Comparison of ENCODE assay signal across 10 cellular contexts in the genomic region with DNA sequence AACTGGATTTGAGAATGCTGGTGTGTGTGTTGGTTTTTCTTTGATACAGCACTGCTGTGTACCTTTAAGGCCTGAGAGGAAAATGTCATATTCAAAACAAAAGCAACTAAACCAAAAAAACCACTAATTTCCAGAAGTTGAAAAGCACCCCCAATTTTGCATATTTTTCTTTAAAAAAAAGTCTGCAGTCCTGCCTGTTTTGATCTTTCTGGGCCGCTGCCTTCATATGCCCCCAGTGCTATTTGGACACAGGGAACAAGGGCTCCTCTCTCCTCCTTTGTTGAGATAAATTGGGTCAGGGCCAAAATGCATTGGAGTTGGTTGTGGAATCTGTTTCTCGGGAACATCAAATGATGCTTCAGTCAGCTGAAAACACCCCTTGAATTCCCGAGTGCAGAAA. TPM values are rescaled to one million over a fixed set of nuclear protein-coding genes. Genes with fewer than 3 reads are reported as not detected.
DNase-seq lines count a peak whose midpoint lies in the region; ATAC-seq and TF ChIP-seq lines count a peak whose summit lies in the region.
"Had no signal": no experiment of that assay in that cellular context is flagged by ENCODE, and none has a peak within 500 bp of the region (broad histone marks: within the 10 kb centered on the region; RNA-seq: fewer than 3 reads in every experiment).

No MANE protein-coding gene starts in this region.

- H3K27ac ChIP-seq in uterus: no peak overlapping the region

- no peak for DNase-seq in activated CD4-positive, alpha-beta T cell treated with anti-CD3 and anti-CD28 coated beads, Interleukin-2, amount 10 ng/mL, durations not matched to agents 7 days and 5 days
- no peak for DNase-seq in activated CD4-positive, alpha-beta T cell treated with anti-CD3 and anti-CD28 coated beads for 4 hours
- DNase-seq in stimulated activated effector memory CD8-positive, alpha-beta T cell treated with anti-CD3 and anti-CD28 coated beads, Interleukin-12 subunit alpha, Interleukin-12 subunit beta, amount 100 ng/mL, for 72 hours (ENCODE audit: low spot score in 2 of 2): no peak
- DNase-seq in NCI-H2196 (lab: John Stamatoyannopoulos, UW; ENCODE audit: unreplicated experiment) (no peak), uterus (no peak)
- DNase-seq in activated CD4-positive, alpha-beta T cell treated with anti-CD3 and anti-CD28 coated beads, Interleukin-2, amount 50 U/mL, for 48 hours: no peak
- DNase-seq: 8988T, NCI-H510A had no signal

- no peak overlapping the region for H3K4me3 Mint-ChIP-seq in activated CD4-positive, alpha-beta T cell treated with anti-CD3 and anti-CD28 coated beads, Interleukin-2, amount 10 ng/mL, durations not matched to agents 7 days and 5 days
- H3K4me3 Mint-ChIP-seq in IgD-negative memory B cell: peak overlapping the region; percentile 21 to 79 (median 76)
- H3K4me3 Mint-ChIP-seq in stimulated activated effector memory CD8-positive, alpha-beta T cell treated with anti-CD3 and anti-CD28 coated beads, Interleukin-12 subunit alpha, Interleukin-12 subunit beta, amount 100 ng/mL, for 72 hours: no peak overlapping the region

- peaks cover 15% of the 10 kb centered on the region for H3K4me1 Mint-ChIP-seq in activated CD4-positive, alpha-beta T cell treated with anti-CD3 and anti-CD28 coated beads, Interleukin-2, amount 10 ng/mL, durations not matched to agents 7 days and 5 days
- H3K4me1 Mint-ChIP-seq in IgD-negative memory B cell: peaks cover 19 to 57% (median 46%) of the 10 kb centered on the region in 3 donors
- peaks cover 23% of the 10 kb centered on the region for H3K4me1 Mint-ChIP-seq in stimulated activated effector memory CD8-positive, alpha-beta T cell treated with anti-CD3 and anti-CD28 coated beads, Interleukin-12 subunit alpha, Interleukin-12 subunit beta, amount 100 ng/mL, for 72 hours

- H3K27me3 ChIP-seq in uterus: no peaks in the 10 kb centered on the region

- H3K4me1 ChIP-seq in uterus: no peaks in the 10 kb centered on the region

- peak; percentile 60 for ATAC-seq in HG02623 (IDR thresholded peaks at IDR 0.05; ENCODE audit: unreplicated experiment)
- ATAC-seq in stimulated activated effector memory CD8-positive, alpha-beta T cell treated with anti-CD3 and anti-CD28 coated beads, Interleukin-12 subunit alpha, Interleukin-12 subunit beta, amount 100 ng/mL, for 72 hours: no peak

- no peaks in the 10 kb centered on the region for H3K36me3 ChIP-seq in uterus

- H3K4me3 ChIP-seq in uterus: no peak overlapping the region

- H3K9me3 ChIP-seq in uterus: no peaks in the 10 kb centered on the region

- no peak for TF ChIP-seq POLR2A in uterus (IDR thresholded peaks at IDR 0.05)

- no peaks in the 10 kb centered on the region for H3K27me3 Mint-ChIP-seq in activated CD4-positive, alpha-beta T cell treated with anti-CD3 and anti-CD28 coated beads, Interleukin-2, amount 10 ng/mL, durations not matched to agents 7 days and 5 days
- H3K27me3 Mint-ChIP-seq in IgD-negative memory B cell: no peaks in the 10 kb centered on the region

- H3K36me3 Mint-ChIP-seq in activated CD4-positive, alpha-beta T cell treated with anti-CD3 and anti-CD28 coated beads, Interleukin-2, amount 10 ng/mL, durations not matched to agents 7 days and 5 days (ENCODE audit: low read depth): no peaks in the 10 kb centered on the region
- peaks cover 2% of the 10 kb centered on the region for H3K36me3 Mint-ChIP-seq in IgD-negative memory B cell
- H3K36me3 Mint-ChIP-seq in stimulated activated effector memory CD8-positive, alpha-beta T cell treated with anti-CD3 and anti-CD28 coated beads, Interleukin-12 subunit alpha, Interleukin-12 subunit beta, amount 100 ng/mL, for 72 hours: peaks cover 58% of the 10 kb centered on the region

- peak overlapping the region; percentile 16 for H3K27ac Mint-ChIP-seq in activated CD4-positive, alpha-beta T cell treated with anti-CD3 and anti-CD28 coated beads, Interleukin-2, amount 10 ng/mL, durations not matched to agents 7 days and 5 days
- H3K27ac Mint-ChIP-seq in IgD-negative memory B cell: peak overlapping the region; percentile 26 to 95 (median 47)
- peak overlapping the region; percentile 68 for H3K27ac Mint-ChIP-seq in stimulated activated effector memory CD8-positive, alpha-beta T cell treated with anti-CD3 and anti-CD28 coated beads, Interleukin-12 subunit alpha, Interleukin-12 subunit beta, amount 100 ng/mL, for 72 hours

- TF ChIP-seq CTCF in uterus (IDR thresholded peaks at IDR 0.05): no peak

- intact Hi-C loops in uterus (cut with DNase I; ENCODE audit: low total_unique reads): no loop called here

- no peaks in the 10 kb centered on the region for H3K9me3 Mint-ChIP-seq in activated CD4-positive, alpha-beta T cell treated with anti-CD3 and anti-CD28 coated beads, Interleukin-2, amount 10 ng/mL, durations not matched to agents 7 days and 5 days
- peaks cover 0 to 4% (median 0%) of the 10 kb centered on the region in 3 donors for H3K9me3 Mint-ChIP-seq in IgD-negative memory B cell
- no peaks in the 10 kb centered on the region for H3K9me3 Mint-ChIP-seq in stimulated activated effector memory CD8-positive, alpha-beta T cell treated with anti-CD3 and anti-CD28 coated beads, Interleukin-12 subunit alpha, Interleukin-12 subunit beta, amount 100 ng/mL, for 72 hours

- POLR2A ChIA-PET in activated CD4-positive, alpha-beta T cell treated with anti-CD3 and anti-CD28 coated beads, Interleukin-2, amount 10 ng/mL, durations not matched to agents 7 days and 5 days (lab: Charles Lee): no interaction called here

- CTCF ChIA-PET in activated CD4-positive, alpha-beta T cell treated with anti-CD3 and anti-CD28 coated beads, Interleukin-2, amount 10 ng/mL, durations not matched to agents 7 days and 5 days (lab: Charles Lee): interaction anchor here (0.6 to 2.1 kb wide), 2 partner anchors 57 to 114 kb away, joined by 3 to 14 read pairs; no protein-coding TSS in a partner anchor

RNA-seq across cellular contexts. Expression of a gene that starts 26.9 kb away (rescaled TPM):
- total RNA-seq in activated CD4-positive, alpha-beta T cell treated with anti-CD3 and anti-CD28 coated beads, Interleukin-2, amount 10 ng/mL, durations not matched to agents 7 days and 5 days: 1 to 10 TPM; 3.9 to 4.0 TPM
- 5.0 TPM for polyA plus RNA-seq in IgD-negative memory B cell
- 10 to 100 TPM in 1 of 4 donors, 1 to 10 TPM in 2, not detected in 1; 1.5 to 11.0 (median 4.4) TPM for total RNA-seq in uterus

Comparison
In these comparisons a context has a peak if more than half of its experiments do, and no peak if none do; other contexts are left out.
1. H3K27ac Mint-ChIP-seq: peak in every context shown above with its lines; median percentile 68 in stimulated activated effector memory CD8-positive, alpha-beta T cell treated with anti-CD3 and anti-CD28 coated beads, Interleukin-12 subunit alpha, Interleukin-12 subunit beta, amount 100 ng/mL, for 72 hours; 47 in IgD-negative memory B cell; 16 in activated CD4-positive, alpha-beta T cell treated with anti-CD3 and anti-CD28 coated beads, Interleukin-2, amount 10 ng/mL, durations not matched to agents 7 days and 5 days.
2. H3K4me3 Mint-ChIP-seq: peak in IgD-negative memory B cell (4 of 4); none in activated CD4-positive, alpha-beta T cell treated with anti-CD3 and anti-CD28 coated beads, Interleukin-2, amount 10 ng/mL, durations not matched to agents 7 days and 5 days (single experiment) and stimulated activated effector memory CD8-positive, alpha-beta T cell treated with anti-CD3 and anti-CD28 coated beads, Interleukin-12 subunit alpha, Interleukin-12 subunit beta, amount 100 ng/mL, for 72 hours (single experiment).